ENCODE assay signal across 2 cellular contexts in the genomic region with DNA sequence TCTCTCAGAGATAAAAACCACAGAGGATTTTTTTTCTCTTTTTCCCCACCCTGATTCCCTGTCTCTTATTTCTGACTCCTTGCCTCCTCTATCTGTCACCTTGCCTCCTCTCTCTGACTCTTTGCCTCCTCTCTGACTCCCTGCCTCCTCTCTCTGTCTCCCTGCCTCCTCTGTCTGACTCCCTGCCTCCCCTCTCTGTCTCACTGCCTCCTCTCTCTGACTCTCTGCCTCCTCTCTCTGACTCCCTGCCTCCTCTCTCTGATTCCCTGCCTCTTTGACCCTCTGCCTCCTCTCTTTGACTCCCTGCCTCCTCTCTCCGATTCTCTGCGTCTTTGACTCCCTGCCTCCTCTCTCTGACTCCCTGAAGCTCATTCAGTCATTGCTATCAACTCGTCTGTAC.
TF ChIP-seq lines count a peak whose summit lies in the region.

No MANE protein-coding gene starts in this region.

TF ChIP-seq in HCT116, 20 proteins besides CTCF, POLR2A, EP300 and RAD21:
- TF ChIP-seq POLR2AphosphoS5 (IDR thresholded peaks at IDR 0.05; ENCODE audit: low read depth, low read length) (no peak), YY1 (IDR thresholded peaks at IDR 0.05; ENCODE audit: extremely low read depth, insufficient replicate concordance, low read depth, low read length) (no peak), JUND (IDR thresholded peaks at IDR 0.05) (no peak)
- TF ChIP-seq, protein P1, sequence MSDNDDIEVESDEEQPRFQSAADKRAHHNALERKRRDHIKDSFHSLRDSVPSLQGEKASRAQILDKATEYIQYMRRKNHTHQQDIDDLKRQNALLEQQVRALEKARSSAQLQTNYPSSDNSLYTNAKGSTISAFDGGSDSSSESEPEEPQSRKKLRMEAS (IDR thresholded peaks at IDR 0.05) = 0 out of 2 replicates have a peak, but pooled peaks have one; percentile 5

TF ChIP-seq in K562, 482 proteins besides CTCF, POLR2A, EP300 and RAD21:
- TF ChIP-seq ESRRB (CRISPR knock-in tag; IDR thresholded peaks at IDR 0.05; ENCODE audit: borderline replicate concordance) (no peak), NR4A1 (CRISPR knock-in tag; IDR thresholded peaks at IDR 0.05) (no peak), NR4A1 (tag; IDR thresholded peaks at IDR 0.05) (no peak), BACH1 (tag; IDR thresholded peaks at IDR 0.05) (no peak), MCM7 (IDR thresholded peaks at IDR 0.05) (no peak), ZNF184 (CRISPR knock-in tag; IDR thresholded peaks at IDR 0.05) (no peak), ARHGAP35 (IDR thresholded peaks at IDR 0.05; ENCODE audit: partially characterized antibody) (peak; percentile 89), EZH2 (IDR thresholded peaks at IDR 0.05; ENCODE audit: borderline replicate concordance, low read depth, low read length) (no peak), FOXP1 (CRISPR knock-in tag; IDR thresholded peaks at IDR 0.05) (no peak), MXI1 (IDR thresholded peaks at IDR 0.05; ENCODE audit: low read depth, low read length) (no peak), RBM34 (IDR thresholded peaks at IDR 0.05; ENCODE audit: borderline replicate concordance, insufficient read depth, low read length) (no peak), ZFP36 (IDR thresholded peaks at IDR 0.05; ENCODE audit: low read depth, low read length, partially characterized antibody) (peak; percentile 77)
- TF ChIP-seq, protein P2, sequence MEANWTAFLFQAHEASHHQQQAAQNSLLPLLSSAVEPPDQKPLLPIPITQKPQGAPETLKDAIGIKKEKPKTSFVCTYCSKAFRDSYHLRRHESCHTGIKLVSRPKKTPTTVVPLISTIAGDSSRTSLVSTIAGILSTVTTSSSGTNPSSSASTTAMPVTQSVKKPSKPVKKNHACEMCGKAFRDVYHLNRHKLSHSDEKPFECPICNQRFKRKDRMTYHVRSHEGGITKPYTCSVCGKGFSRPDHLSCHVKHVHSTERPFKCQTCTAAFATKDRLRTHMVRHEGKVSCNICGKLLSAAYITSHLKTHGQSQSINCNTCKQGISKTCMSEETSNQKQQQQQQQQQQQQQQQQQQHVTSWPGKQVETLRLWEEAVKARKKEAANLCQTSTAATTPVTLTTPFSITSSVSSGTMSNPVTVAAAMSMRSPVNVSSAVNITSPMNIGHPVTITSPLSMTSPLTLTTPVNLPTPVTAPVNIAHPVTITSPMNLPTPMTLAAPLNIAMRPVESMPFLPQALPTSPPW (CRISPR knock-in tag; IDR thresholded peaks at IDR 0.05) = no peak
- TF ChIP-seq, protein P3, sequence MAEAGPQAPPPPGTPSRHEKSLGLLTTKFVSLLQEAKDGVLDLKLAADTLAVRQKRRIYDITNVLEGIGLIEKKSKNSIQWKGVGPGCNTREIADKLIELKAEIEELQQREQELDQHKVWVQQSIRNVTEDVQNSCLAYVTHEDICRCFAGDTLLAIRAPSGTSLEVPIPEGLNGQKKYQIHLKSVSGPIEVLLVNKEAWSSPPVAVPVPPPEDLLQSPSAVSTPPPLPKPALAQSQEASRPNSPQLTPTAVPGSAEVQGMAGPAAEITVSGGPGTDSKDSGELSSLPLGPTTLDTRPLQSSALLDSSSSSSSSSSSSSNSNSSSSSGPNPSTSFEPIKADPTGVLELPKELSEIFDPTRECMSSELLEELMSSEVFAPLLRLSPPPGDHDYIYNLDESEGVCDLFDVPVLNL (CRISPR knock-in tag; IDR thresholded peaks at IDR 0.05; ENCODE audit: low read depth) = no peak
- TF ChIP-seq, protein P4, sequence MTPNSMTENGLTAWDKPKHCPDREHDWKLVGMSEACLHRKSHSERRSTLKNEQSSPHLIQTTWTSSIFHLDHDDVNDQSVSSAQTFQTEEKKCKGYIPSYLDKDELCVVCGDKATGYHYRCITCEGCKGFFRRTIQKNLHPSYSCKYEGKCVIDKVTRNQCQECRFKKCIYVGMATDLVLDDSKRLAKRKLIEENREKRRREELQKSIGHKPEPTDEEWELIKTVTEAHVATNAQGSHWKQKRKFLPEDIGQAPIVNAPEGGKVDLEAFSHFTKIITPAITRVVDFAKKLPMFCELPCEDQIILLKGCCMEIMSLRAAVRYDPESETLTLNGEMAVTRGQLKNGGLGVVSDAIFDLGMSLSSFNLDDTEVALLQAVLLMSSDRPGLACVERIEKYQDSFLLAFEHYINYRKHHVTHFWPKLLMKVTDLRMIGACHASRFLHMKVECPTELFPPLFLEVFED (CRISPR knock-in tag; conservative IDR thresholded peaks at IDR 0.05) = 0 out of 2 replicates have a peak, but pooled peaks have one; percentile 9
- TF ChIP-seq, protein P5, sequence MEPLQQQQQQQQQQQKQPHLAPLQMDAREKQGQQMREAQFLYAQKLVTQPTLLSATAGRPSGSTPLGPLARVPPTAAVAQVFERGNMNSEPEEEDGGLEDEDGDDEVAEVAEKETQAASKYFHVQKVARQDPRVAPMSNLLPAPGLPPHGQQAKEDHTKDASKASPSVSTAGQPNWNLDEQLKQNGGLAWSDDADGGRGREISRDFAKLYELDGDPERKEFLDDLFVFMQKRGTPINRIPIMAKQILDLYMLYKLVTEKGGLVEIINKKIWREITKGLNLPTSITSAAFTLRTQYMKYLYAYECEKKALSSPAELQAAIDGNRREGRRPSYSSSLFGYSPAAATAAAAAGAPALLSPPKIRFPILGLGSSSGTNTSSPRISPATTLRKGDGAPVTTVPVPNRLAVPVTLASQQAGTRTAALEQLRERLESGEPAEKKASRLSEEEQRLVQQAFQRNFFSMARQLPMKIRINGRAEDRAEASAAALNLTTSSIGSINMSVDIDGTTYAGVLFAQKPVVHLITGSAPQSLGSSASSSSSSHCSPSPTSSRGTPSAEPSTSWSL (CRISPR knock-in tag; IDR thresholded peaks at IDR 0.05; ENCODE audit: borderline replicate concordance) = no peak
